ENCODE assay signal across 12 cellular contexts in genomic region chr6:118768441-118768840, GRCh38.
DNase-seq lines count a peak whose midpoint lies in the region; ATAC-seq and TF ChIP-seq lines count a peak whose summit lies in the region.
"Had no signal": no experiment of that assay in that cellular context is flagged by ENCODE, and none has a peak within 500 bp of the region (broad histone marks: within the 10 kb centered on the region; RNA-seq: fewer than 3 reads in every experiment).

No MANE protein-coding gene starts in this region.

- no peaks in the 10 kb centered on the region for H3K79me2 ChIP-seq in PC-3 (ENCODE audit: low read length)
- no peaks in the 10 kb centered on the region for H3K79me2 ChIP-seq in trophoblast cell (ENCODE audit: control insufficient read depth, insufficient read depth, low read length, poor library complexity)

- intact Hi-C loops in PC-3 (cut with micrococcal nuclease) (no loop called here), dorsolateral prefrontal cortex (cut with DNase I) (no loop called here), left cardiac atrium (cut with DNase I) (no loop called here)

- no peak overlapping the region for H3K9ac ChIP-seq in PC-3 (ENCODE audit: low read length)
- no peak overlapping the region for H3K9ac ChIP-seq in trophoblast cell (ENCODE audit: low read length)

- ATAC-seq in CD4-positive, CD25-positive, alpha-beta regulatory T cell (ENCODE audit: low read depth in 2 of 2) = no peak
- ATAC-seq in PC-3 = no peak
- no peak for ATAC-seq in omental fat pad (ENCODE audit: low FRiP score)
- no peak for ATAC-seq in HG03520 (IDR thresholded peaks at IDR 0.05; ENCODE audit: unreplicated experiment)
- ATAC-seq in left cardiac atrium = no peak
- ATAC-seq: HCT116 had no signal

- H3K27me3 ChIP-seq in CD4-positive, CD25-positive, alpha-beta regulatory T cell (ENCODE audit: control insufficient read depth, insufficient read depth, low read length) = no peaks in the 10 kb centered on the region
- H3K27me3 ChIP-seq in PC-3 (ENCODE audit: low read length) = no peaks in the 10 kb centered on the region
- H3K27me3 ChIP-seq in dorsolateral prefrontal cortex = no peaks in the 10 kb centered on the region
- no peaks in the 10 kb centered on the region for H3K27me3 ChIP-seq in trophoblast cell (ENCODE audit: insufficient read depth, low read length)
- H3K27me3 ChIP-seq: brain microvascular endothelial cell, Peyer's patch had no signal

- no peaks in the 10 kb centered on the region for H4K20me1 ChIP-seq in PC-3 (ENCODE audit: low read length)

- no peak overlapping the region for H4K12ac ChIP-seq in trophoblast cell (ENCODE audit: low read depth, low read length)

- CTCF ChIA-PET in PC-3 (lab: Charles Lee) = no interaction called here

- TF ChIP-seq CTCF in PC-3 (conservative IDR thresholded peaks at IDR 0.05; ENCODE audit: low read depth, low read length) (no peak), dorsolateral prefrontal cortex (IDR thresholded peaks at IDR 0.05 in 54 of 56, conservative IDR thresholded peaks at IDR 0.05 in 2 of 56; ENCODE audit: low read depth in 1 of 56, partially characterized antibody in 56 of 56) (no peak), omental fat pad (IDR thresholded peaks at IDR 0.05) (no peak)

- no peak overlapping the region for H2AK5ac ChIP-seq in trophoblast cell (ENCODE audit: low read length)

- H3K9me2 ChIP-seq in PC-3 (replicated peaks; ENCODE audit: low read length) = no peaks in the 10 kb centered on the region

- H3K9me3 Mint-ChIP-seq in CD4-positive, CD25-positive, alpha-beta regulatory T cell = no peaks in the 10 kb centered on the region

- H3K14ac ChIP-seq in trophoblast cell (ENCODE audit: low read length) = no peak overlapping the region

- no peaks in the 10 kb centered on the region for H3K36me3 Mint-ChIP-seq in CD4-positive, CD25-positive, alpha-beta regulatory T cell

- no peak overlapping the region for H3K4ac ChIP-seq in trophoblast cell (ENCODE audit: low read depth, low read length)

- no CpG with 5 or more reads among the region's 3 CpGs for WGBS in trophoblast cell (ENCODE audit: extremely low coverage, insufficient coverage, insufficient read length)

- H3K9me3 ChIP-seq in CD4-positive, CD25-positive, alpha-beta regulatory T cell (ENCODE audit: control insufficient read depth in 2 of 2, low read length in 2 of 2) = no peaks in the 10 kb centered on the region
- H3K9me3 ChIP-seq in PC-3 (ENCODE audit: low read length) = no peaks in the 10 kb centered on the region
- no peaks in the 10 kb centered on the region for H3K9me3 ChIP-seq in trophoblast cell (ENCODE audit: insufficient read depth, low read depth, low read length)
- H3K9me3 ChIP-seq: Peyer's patch had no signal

- H4K8ac ChIP-seq in trophoblast cell (ENCODE audit: low read depth, low read length) = no peak overlapping the region

- peak overlapping the region; percentile 44 to 76 (median 75) for H3K27ac Mint-ChIP-seq in CD4-positive, CD25-positive, alpha-beta regulatory T cell

- no peak overlapping the region for H2BK5ac ChIP-seq in trophoblast cell (ENCODE audit: low read depth, low read length, poor library complexity)

- H3K27me3 Mint-ChIP-seq in CD4-positive, CD25-positive, alpha-beta regulatory T cell = peaks cover 4% of the 10 kb centered on the region

- H4K91ac ChIP-seq in trophoblast cell (ENCODE audit: low read depth, low read length) = peak overlapping the region; percentile 1

- H3K23ac ChIP-seq in trophoblast cell (ENCODE audit: low read length) = no peak overlapping the region

- H3K4me2 ChIP-seq in PC-3 (ENCODE audit: low read length) (0 out of 2 replicates have a peak overlapping the region, but pooled peaks have one; percentile 3), trophoblast cell (ENCODE audit: low read length) (no peak overlapping the region)

- DNase-seq in CD4-positive, CD25-positive, alpha-beta regulatory T cell = no peak
- DNase-seq in PC-3 = no peak
- DNase-seq in dorsolateral prefrontal cortex = no peak
- DNase-seq in trophoblast cell = no peak
- DNase-seq in omental fat pad (ENCODE audit: low spot score) = no peak
- no peak for DNase-seq in left cardiac atrium
- DNase-seq in SKM-1 treated with dmso at 0.1 percent for 144 hours (lab: John Stamatoyannopoulos, UW; ENCODE audit: unreplicated experiment) = no peak
- DNase-seq: brain microvascular endothelial cell, head of caudate nucleus, Peyer's patch had no signal

- H3F3A ChIP-seq in PC-3 (ENCODE audit: low read length, unreplicated experiment) = no peaks in the 10 kb centered on the region

- POLR2A ChIA-PET in PC-3 (lab: Charles Lee; ENCODE audit: unreplicated experiment) = no interaction called here

- H2BK120ac ChIP-seq in trophoblast cell (ENCODE audit: insufficient read depth, low read length, poor library complexity) = no peak overlapping the region

- no peak overlapping the region for H3K18ac ChIP-seq in trophoblast cell (ENCODE audit: low read length)

- H2BK12ac ChIP-seq in trophoblast cell (ENCODE audit: low read length) = no peak overlapping the region

- H3K4me3 Mint-ChIP-seq in CD4-positive, CD25-positive, alpha-beta regulatory T cell = no peak overlapping the region

- H3K27ac ChIP-seq in CD4-positive, CD25-positive, alpha-beta regulatory T cell (ENCODE audit: insufficient read depth, low read length, poor library complexity, severe bottlenecking) = no peak overlapping the region
- no peak overlapping the region for H3K27ac ChIP-seq in PC-3 (ENCODE audit: low read length)
- peak overlapping the region in 35 of 59 donors; percentile 11 to 74 (median 37) for H3K27ac ChIP-seq in dorsolateral prefrontal cortex
- H3K27ac ChIP-seq in trophoblast cell (ENCODE audit: low read depth, low read length) = peak overlapping the region; percentile 59
- H3K27ac ChIP-seq: brain microvascular endothelial cell had no signal

- H3K4me1 Mint-ChIP-seq in CD4-positive, CD25-positive, alpha-beta regulatory T cell = peaks cover 5 to 26% (median 22%) of the 10 kb centered on the region in 4 donors

- no peak overlapping the region for H2AFZ ChIP-seq in PC-3 (ENCODE audit: low read length)
- no peak overlapping the region for H2AFZ ChIP-seq in trophoblast cell (ENCODE audit: insufficient read depth, low read length, poor library complexity)

- peaks cover 10% of the 10 kb centered on the region for H3K4me1 ChIP-seq in CD4-positive, CD25-positive, alpha-beta regulatory T cell (ENCODE audit: control insufficient read depth, insufficient read depth, low read length, poor library complexity, severe bottlenecking)
- H3K4me1 ChIP-seq in PC-3 (ENCODE audit: insufficient read depth, low read length) (peaks cover 25% of the 10 kb centered on the region), trophoblast cell (ENCODE audit: control insufficient read depth in 1 of 2, insufficient read depth in 2 of 2, low read length in 2 of 2) (peaks cover 18 to 19% of the 10 kb centered on the region in 2 experiments)
- H3K4me1 ChIP-seq: Peyer's patch had no signal

- no peaks in the 10 kb centered on the region for H3K36me3 ChIP-seq in CD4-positive, CD25-positive, alpha-beta regulatory T cell (ENCODE audit: control insufficient read depth, insufficient read depth, low read length)
- no peaks in the 10 kb centered on the region for H3K36me3 ChIP-seq in PC-3 (ENCODE audit: low read depth, low read length)
- H3K36me3 ChIP-seq in trophoblast cell (ENCODE audit: control insufficient read depth in 1 of 2, insufficient read depth in 2 of 2, low read length in 2 of 2) = no peaks in the 10 kb centered on the region
- H3K36me3 ChIP-seq: brain microvascular endothelial cell, Peyer's patch had no signal

- peak overlapping the region; percentile 42 for H3K4me3 ChIP-seq in CD4-positive, CD25-positive, alpha-beta regulatory T cell (ENCODE audit: low read depth, low read length)
- H3K4me3 ChIP-seq in PC-3 (ENCODE audit: low read length) (no peak overlapping the region), dorsolateral prefrontal cortex (no peak overlapping the region), trophoblast cell (ENCODE audit: low read depth, low read length) (no peak overlapping the region)
- H3K4me3 ChIP-seq: Peyer's patch had no signal

- H3K79me1 ChIP-seq in trophoblast cell (ENCODE audit: low read length) = peaks cover 8% of the 10 kb centered on the region

- no TSS peak for BruUV-seq in PC-3 (replicated peaks; lab: Mats Ljungman, UMichigan)

Comparison
In these comparisons a context has a peak if more than half of its experiments do, and no peak if none do; other contexts are left out.
1. H3K27ac ChIP-seq: peak in dorsolateral prefrontal cortex (35 of 59) and trophoblast cell (single experiment); none in CD4-positive, CD25-positive, alpha-beta regulatory T cell (single experiment) and PC-3 (single experiment).